Comparison of ENCODE assay signal across 21 cellular contexts in the genomic region with DNA sequence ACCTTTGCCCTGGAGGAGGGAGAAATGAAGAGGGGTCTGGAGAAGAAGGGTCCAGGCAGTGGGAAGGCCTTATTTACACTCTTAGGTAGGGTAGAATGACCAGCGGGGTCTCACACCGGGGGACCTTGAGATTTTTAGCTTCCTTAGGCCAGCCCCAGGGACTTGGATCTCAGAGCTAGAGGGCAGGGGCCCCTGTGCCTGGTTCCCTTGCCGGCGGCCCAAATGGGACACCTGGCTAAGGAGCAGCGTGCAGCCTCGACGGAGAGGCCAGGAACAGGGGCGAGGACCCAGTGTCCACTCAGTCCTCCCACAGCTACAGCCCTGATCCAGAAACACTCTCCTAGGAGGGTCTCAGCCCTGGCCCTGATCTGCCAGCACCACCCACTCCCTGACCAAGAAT. TPM values are rescaled to one million over a fixed set of nuclear protein-coding genes. Genes with fewer than 3 reads are reported as not detected.
DNase-seq lines count a peak whose midpoint lies in the region; ATAC-seq and TF ChIP-seq lines count a peak whose summit lies in the region.
"Had no signal": no experiment of that assay in that cellular context is flagged by ENCODE, and none has a peak within 500 bp of the region (broad histone marks: within the 10 kb centered on the region; RNA-seq: fewer than 3 reads in every experiment).

No MANE protein-coding gene starts in this region.

- peak overlapping the region; percentile 70 for H3K27ac Mint-ChIP-seq in stimulated activated effector memory CD8-positive, alpha-beta T cell treated with anti-CD3 and anti-CD28 coated beads, Interleukin-12 subunit alpha, Interleukin-12 subunit beta, amount 100 ng/mL, for 72 hours
- H3K27ac Mint-ChIP-seq: B cell, GM23338 had no signal

- peaks cover 0 to 10% (median 0%) of the 10 kb centered on the region in 4 donors for H3K9me3 ChIP-seq in esophagus muscularis mucosa
- H3K9me3 ChIP-seq: MG63 had no signal

- ATAC-seq in activated CD4-positive, CD25-positive, alpha-beta regulatory T cell treated with anti-CD3 and anti-CD28 coated beads, Interleukin-2, amount 50 U/mL, for 24 hours: no peak
- ATAC-seq in left ventricle myocardium superior: no peak
- no peak for ATAC-seq in stimulated activated effector memory CD8-positive, alpha-beta T cell treated with anti-CD3 and anti-CD28 coated beads, Interleukin-12 subunit alpha, Interleukin-12 subunit beta, amount 100 ng/mL, for 72 hours
- ATAC-seq: PC-3 had no signal

- no peak for TF ChIP-seq EP300 in esophagus muscularis mucosa (IDR thresholded peaks at IDR 0.05)

- H3K9me3 Mint-ChIP-seq in stimulated activated effector memory CD8-positive, alpha-beta T cell treated with anti-CD3 and anti-CD28 coated beads, Interleukin-12 subunit alpha, Interleukin-12 subunit beta, amount 100 ng/mL, for 72 hours: no peaks in the 10 kb centered on the region

- TF ChIP-seq POLR2A in esophagus muscularis mucosa (IDR thresholded peaks at IDR 0.05; ENCODE audit: low read depth): no peak

- no peaks in the 10 kb centered on the region for H3K36me3 ChIP-seq in esophagus muscularis mucosa
- H3K36me3 ChIP-seq: MG63 had no signal

- H3K4me1 Mint-ChIP-seq in stimulated activated effector memory CD8-positive, alpha-beta T cell treated with anti-CD3 and anti-CD28 coated beads, Interleukin-12 subunit alpha, Interleukin-12 subunit beta, amount 100 ng/mL, for 72 hours: peaks cover 8% of the 10 kb centered on the region
- H3K4me1 Mint-ChIP-seq: GM23338 had no signal

- H3K4me1 ChIP-seq in esophagus muscularis mucosa: no peaks in the 10 kb centered on the region

- H3K27ac ChIP-seq in esophagus muscularis mucosa (replicated peaks in 1 of 4): no peak overlapping the region
- H3K27ac ChIP-seq: 22Rv1 had no signal

- H3K36me3 Mint-ChIP-seq in stimulated activated effector memory CD8-positive, alpha-beta T cell treated with anti-CD3 and anti-CD28 coated beads, Interleukin-12 subunit alpha, Interleukin-12 subunit beta, amount 100 ng/mL, for 72 hours: no peaks in the 10 kb centered on the region

- DNase-seq in activated CD4-positive, CD25-positive, alpha-beta regulatory T cell treated with anti-CD3 and anti-CD28 coated beads, Interleukin-2, amount 50 U/mL, for 72 hours: peak; percentile 21
- DNase-seq in left ventricle myocardium superior (peak; percentile 1), cardiac septum (ENCODE audit: low spot score) (no peak), esophagus muscularis mucosa (ENCODE audit: extremely low spot score) (peak; percentile 29), kidney glomerular epithelial cell (lab: John Stamatoyannopoulos, UW) (no peak)
- no peak for DNase-seq in stimulated activated effector memory CD8-positive, alpha-beta T cell treated with anti-CD3 and anti-CD28 coated beads, Interleukin-12 subunit alpha, Interleukin-12 subunit beta, amount 100 ng/mL, for 72 hours (ENCODE audit: low spot score in 2 of 2)
- no peak for DNase-seq in NK-92 treated with Interleukin-12 subunit alpha and Interleukin-12 subunit beta, amount 100 ng/mL, for 24 hours (lab: John Stamatoyannopoulos, UW)
- DNase-seq: DMS 273 treated with DMSO at 0.1 percent for 48 hours, Kasumi-1, MG63, NCI-H1048, NCI-H1436, NCI-H2029, NCI-H345, NCI-H524 treated with DMSO at 0.1 percent for 48 hours, PC-3, RPMI8226 had no signal

- H3K27me3 ChIP-seq in esophagus muscularis mucosa: peaks cover 0 to 43% (median 0%) of the 10 kb centered on the region in 4 donors
- H3K27me3 ChIP-seq: MG63 had no signal

- H3K4me3 ChIP-seq in esophagus muscularis mucosa: no peak overlapping the region
- H3K4me3 ChIP-seq: GM23338, MG63 had no signal

- WGBS in esophagus muscularis mucosa: 90% methylated on average over 6 of the region's 8 CpGs

- intact Hi-C loops in left ventricle myocardium superior (cut with micrococcal nuclease): no loop called here
- intact Hi-C loops in cardiac septum (cut with DNase I): no loop called here
- intact Hi-C loops in esophagus muscularis mucosa (cut with DNase I): no loop called here

- no peak for TF ChIP-seq CTCF in esophagus muscularis mucosa (IDR thresholded peaks at IDR 0.05)

- no peak overlapping the region for H3K4me3 Mint-ChIP-seq in stimulated activated effector memory CD8-positive, alpha-beta T cell treated with anti-CD3 and anti-CD28 coated beads, Interleukin-12 subunit alpha, Interleukin-12 subunit beta, amount 100 ng/mL, for 72 hours
- H3K4me3 Mint-ChIP-seq: B cell, GM23338 had no signal

RNA-seq across cellular contexts. Expression of a gene that starts 41.8 kb away (rescaled TPM):
- total RNA-seq in left ventricle myocardium superior (0.15 TPM), cardiac septum (not detected), esophagus muscularis mucosa (1 to 10 TPM in 3 of 4 donors, under 1 TPM in 1; 0.99 to 1.7 (median 1.2) TPM)
- total RNA-seq: B cell had no signal

Comparison
In these comparisons a context has a peak if more than half of its experiments do, and no peak if none do; other contexts are left out.
1. DNase-seq: peak in activated CD4-positive, CD25-positive, alpha-beta regulatory T cell treated with anti-CD3 and anti-CD28 coated beads, Interleukin-2, amount 50 U/mL, for 72 hours (single experiment), left ventricle myocardium superior (single experiment) and esophagus muscularis mucosa (single experiment); none in cardiac septum (single experiment), stimulated activated effector memory CD8-positive, alpha-beta T cell treated with anti-CD3 and anti-CD28 coated beads, Interleukin-12 subunit alpha, Interleukin-12 subunit beta, amount 100 ng/mL, for 72 hours (0 of 2), kidney glomerular epithelial cell (single experiment) and NK-92 treated with Interleukin-12 subunit alpha and Interleukin-12 subunit beta, amount 100 ng/mL, for 24 hours (single experiment).